Comparison of ENCODE assay signal across 9 cellular contexts in genomic region chr10:47031251-47031952, GRCh38.
A peak's percentile ranks its signal among the peaks of the same experiment; 100 is the strongest.
DNase-seq lines count a peak whose midpoint lies in the region; ATAC-seq and TF ChIP-seq lines count a peak whose summit lies in the region.
"Had no signal": no experiment of that assay in that cellular context is flagged by ENCODE, and none has a peak within 500 bp of the region (broad histone marks: within the 10 kb centered on the region; RNA-seq: fewer than 3 reads in every experiment).

No MANE protein-coding gene starts in this region.

- intact Hi-C loops in HCT116 (cut with micrococcal nuclease) (no loop called here), breast epithelium (cut with DNase I; ENCODE audit: low total_unique reads) (no loop called here)

- no peaks in the 10 kb centered on the region for H3K79me2 ChIP-seq in HCT116 (ENCODE audit: insufficient read depth, low read length)

- no peak overlapping the region for H3K4me2 ChIP-seq in HCT116 (ENCODE audit: low read length)

- DNase-seq in AG20443 (ENCODE audit: low spot score) (peak; percentile 56), HCT116 (ENCODE audit: low read depth, low spot score) (peak; percentile 23), breast epithelium (ENCODE audit: low spot score in 2 of 2) (peak in 1 of 2 donors; percentile 48), mesenteric fat pad (ENCODE audit: low spot score) (peak; percentile 79), Ammon's horn (ENCODE audit: low spot score) (no peak), CD1c-positive myeloid dendritic cell (ENCODE audit: extremely low spot score) (no peak)
- DNase-seq: stimulated activated CD4-positive, alpha-beta T cell treated with anti-CD3 and anti-CD28 coated beads, Interleukin-4, amount 100 ng/mL, for 24 hours had no signal

- no peaks in the 10 kb centered on the region for H3K9me3 ChIP-seq in HCT116 (ENCODE audit: control insufficient read depth in 1 of 2, insufficient read depth in 1 of 2, low read depth in 1 of 2, low read length in 2 of 2)
- H3K9me3 ChIP-seq in breast epithelium: no peaks in the 10 kb centered on the region

- no peaks in the 10 kb centered on the region for H4K20me1 ChIP-seq in HCT116 (ENCODE audit: insufficient read depth)

- H3K36me3 ChIP-seq in HCT116 (ENCODE audit: control insufficient read depth in 1 of 2, insufficient read depth in 2 of 2, low read length in 2 of 2) (no peaks in the 10 kb centered on the region), breast epithelium (no peaks in the 10 kb centered on the region)

- peak overlapping the region; percentile 31 for H2AFZ ChIP-seq in HCT116 (ENCODE audit: low read depth, low read length, poor library complexity, severe bottlenecking)

- H3K27ac ChIP-seq in HCT116 (ENCODE audit: low read depth, low read length) (no peak overlapping the region), breast epithelium (peak overlapping the region; percentile 45 to 84)

- RAD21 ChIA-PET in HCT116 (lab: Charles Lee; ENCODE audit: low non-redundant PET in 1 of 2, low total read pairs in 2 of 2, uncharacterized antibody in 2 of 2, unreplicated experiment in 2 of 2): interaction anchor here in 1 of 2 experiments (0.8 kb wide), 1 partner anchor 17 kb away, joined by 3 read pairs; no protein-coding TSS in a partner anchor

- no peak overlapping the region for H3K9ac ChIP-seq in HCT116 (ENCODE audit: low read length)

- H3K9me2 ChIP-seq in HCT116 (ENCODE audit: insufficient read depth): no peaks in the 10 kb centered on the region

- CTCF ChIA-PET in HCT116 (lab: Charles Lee): interaction anchor here (1.1 to 1.2 kb wide), 2 partner anchors 16 to 309 kb away, joined by 3 to 5 read pairs; no protein-coding TSS in a partner anchor

- ATAC-seq in HCT116: peak; percentile 85
- ATAC-seq in esophagus mucosa: no peak
- ATAC-seq in GM18858 (IDR thresholded peaks at IDR 0.05; ENCODE audit: unreplicated experiment): no peak

- no peaks in the 10 kb centered on the region; the same call in 1 of the 2 replicates for H3K27me3 ChIP-seq in HCT116 (ENCODE audit: insufficient read depth, low read length)
- H3K27me3 ChIP-seq in breast epithelium: no peaks in the 10 kb centered on the region

- H3K4me1 ChIP-seq in HCT116 (ENCODE audit: control insufficient read depth in 1 of 2, insufficient read depth in 2 of 2, low read length in 2 of 2): 0 out of 4 replicates have a peak, but pooled peaks cover 0 to 5% of the 10 kb centered on the region in 2 experiments
- H3K4me1 ChIP-seq in breast epithelium: no peaks in the 10 kb centered on the region

- no peak for TF ChIP-seq RAD21 in HCT116 (IDR thresholded peaks at IDR 0.05; ENCODE audit: low read depth)

- BruUV-seq in HCT116 (replicated peaks; lab: Mats Ljungman, UMichigan): no TSS peak

- TF ChIP-seq POLR2A in HCT116 (IDR thresholded peaks at IDR 0.05; ENCODE audit: borderline replicate concordance, extremely low read depth, insufficient read depth, insufficient read length) (no peak), breast epithelium (IDR thresholded peaks at IDR 0.05) (no peak)

- TF ChIP-seq CTCF in HCT116 (IDR thresholded peaks at IDR 0.05 in 2 of 3, conservative IDR thresholded peaks at IDR 0.05 in 1 of 3; ENCODE audit: borderline replicate concordance in 1 of 3, insufficient read depth in 1 of 3, low read depth in 2 of 3, low read length in 2 of 3) (peak in 2 of 3 experiments; percentile 36 to 37; a peak in 3 of 6 replicates), breast epithelium (IDR thresholded peaks at IDR 0.05) (no peak)

- H3K4me3 ChIP-seq in HCT116 (replicated peaks in 1 of 2; ENCODE audit: low read depth in 1 of 2, low read length in 2 of 2) (no peak overlapping the region), breast epithelium (no peak overlapping the region)

- POLR2A ChIA-PET in HCT116 (lab: Charles Lee): no interaction called here

TF ChIP-seq in HCT116, 20 proteins besides CTCF, POLR2A, EP300 and RAD21:
- no peak for TF ChIP-seq YY1 (IDR thresholded peaks at IDR 0.05; ENCODE audit: extremely low read depth, insufficient replicate concordance, low read depth, low read length)
- no peak for TF ChIP-seq ATF3 (IDR thresholded peaks at IDR 0.05)
- TF ChIP-seq ZBTB33 (IDR thresholded peaks at IDR 0.05; ENCODE audit: extremely low read depth, insufficient replicate concordance, low read length): no peak

Comparison
In these comparisons a context has a peak if more than half of its experiments do, and no peak if none do; other contexts are left out.
1. DNase-seq: peak in AG20443 (single experiment), HCT116 (single experiment) and mesenteric fat pad (single experiment); none in Ammon's horn (single experiment) and CD1c-positive myeloid dendritic cell (single experiment).
2. CTCF ChIP-seq: peak in HCT116 (2 of 3); none in breast epithelium (0 of 3).